9 cellular contexts compared by ENCODE assay signal in genomic region chr14:67411820-67412421, GRCh38. TPM values are rescaled to one million over a fixed set of nuclear protein-coding genes. Genes with fewer than 3 reads are reported as not detected.
DNase-seq lines count a peak whose midpoint lies in the region; ATAC-seq and TF ChIP-seq lines count a peak whose summit lies in the region.
"Had no signal": no experiment of that assay in that cellular context is flagged by ENCODE, and none has a peak within 500 bp of the region (broad histone marks: within the 10 kb centered on the region; RNA-seq: fewer than 3 reads in every experiment).

TSS of gene PLEK2 (minus strand) at chr14:67412165. CDS start at chr14:67412059, 106 bp downstream.

- H3K4me3 ChIP-seq in cardiac muscle cell (peak within 1 kb of the TSS; percentile 14), esophagus squamous epithelium (peak within 1 kb of the TSS; percentile 41 to 62 (median 52))

- H3K9me3 ChIP-seq in cardiac muscle cell (ENCODE audit: low read depth) (no peaks in the 10 kb centered on the region), esophagus squamous epithelium (no peaks in the 10 kb centered on the region)

- H3K4me1 ChIP-seq in cardiac muscle cell (ENCODE audit: low read depth), result no peaks in the 10 kb centered on the region
- H3K4me1 ChIP-seq in esophagus squamous epithelium, result peaks cover 0 to 52% (median 5%) of the 10 kb centered on the region in 3 donors

- H3K27me3 ChIP-seq in cardiac muscle cell, result peaks cover 11% of the 10 kb centered on the region
- H3K27me3 ChIP-seq in esophagus squamous epithelium, result peaks cover 0 to 22% (median 0%) of the 10 kb centered on the region in 4 donors

- peak in 1 of 4 donors; percentile 46 for TF ChIP-seq POLR2A in esophagus squamous epithelium (IDR thresholded peaks at IDR 0.05)

- DNase-seq in cardiac muscle cell (ENCODE audit: low read depth in 1 of 2, low spot score in 1 of 2) (peak in 1 of 2 donors; percentile 41), cardiac septum (ENCODE audit: low spot score) (no peak), esophagus squamous epithelium (lab: John Stamatoyannopoulos, UW) (no peak), pulmonary artery endothelial cell (ENCODE audit: low read depth, low spot score) (no peak), NCI-H2107 (lab: John Stamatoyannopoulos, UW) (no peak), OCI-M2 (lab: John Stamatoyannopoulos, UW; ENCODE audit: unreplicated experiment) (no peak)
- DNase-seq in activated CD8-positive, alpha-beta memory T cell treated with anti-CD3 and anti-CD28 coated beads, Interleukin-2, amount 50 U/mL, for 4 hours, result peak; percentile 46
- DNase-seq: DND-41 had no signal

- intact Hi-C loops in cardiac septum (cut with DNase I) (no loop called here), esophagus squamous epithelium (cut with DNase I) (no loop called here)

- no peak for ATAC-seq in HG02588 (IDR thresholded peaks at IDR 0.05; ENCODE audit: unreplicated experiment)

- 4 to 9% methylated on average over 8 to 9 of the region's 63 CpGs for WGBS in esophagus squamous epithelium, 2 donors

- H3K36me3 ChIP-seq in cardiac muscle cell, result no peaks in the 10 kb centered on the region
- no peaks in the 10 kb centered on the region for H3K36me3 ChIP-seq in esophagus squamous epithelium

- H3K27ac ChIP-seq in cardiac muscle cell (no peak within 1 kb of the TSS), esophagus squamous epithelium (peak within 1 kb of the TSS in 3 of 4 donors; percentile 23 to 77 (median 69))

- TF ChIP-seq CTCF in cardiac muscle cell (IDR thresholded peaks at IDR 0.05; ENCODE audit: low read depth, low read length), result no peak
- no peak for TF ChIP-seq CTCF in esophagus squamous epithelium (IDR thresholded peaks at IDR 0.05)

RNA-seq across cellular contexts. Expression of gene PLEK2, which starts in this region (rescaled TPM):
- 0.67 and 1.8 TPM in 2 replicates for total RNA-seq in cardiac muscle cell
- 0.59 and 0.92 TPM in 2 replicates for polyA plus RNA-seq in cardiac muscle cell
- 0.40 TPM for total RNA-seq in cardiac septum
- total RNA-seq in esophagus squamous epithelium, result 10 to 100 TPM in 2 of 4 donors, 1 to 10 TPM in 2; 7.6 to 19.9 (median 13.1) TPM
- total RNA-seq in pulmonary artery endothelial cell, result 10.4 and 11.9 TPM in 2 replicates
